Comparison of ENCODE assay signal across 24 cellular contexts in the genomic region with DNA sequence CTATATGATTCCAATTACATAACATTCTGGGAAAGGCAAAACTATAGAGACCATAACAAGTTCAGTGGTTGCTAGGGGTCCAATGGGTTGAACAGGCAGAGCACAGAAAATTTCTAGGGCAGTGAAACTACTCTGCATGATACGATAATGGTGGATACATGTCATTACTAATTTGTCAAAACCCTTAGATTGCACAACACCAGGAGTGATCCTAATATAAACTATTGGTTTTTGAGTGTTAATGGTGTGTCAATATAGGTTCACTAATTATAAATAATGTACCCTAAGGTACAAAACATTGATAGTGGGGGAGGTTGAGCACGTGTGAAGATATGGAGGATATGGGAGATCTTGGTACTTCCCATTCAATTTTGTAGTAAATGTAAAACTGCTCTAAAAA. TPM values are rescaled to one million over a fixed set of nuclear protein-coding genes. Genes with fewer than 3 reads are reported as not detected.
DNase-seq lines count a peak whose midpoint lies in the region; ATAC-seq and TF ChIP-seq lines count a peak whose summit lies in the region.
"Had no signal": no experiment of that assay in that cellular context is flagged by ENCODE, and none has a peak within 500 bp of the region (broad histone marks: within the 10 kb centered on the region; RNA-seq: fewer than 3 reads in every experiment).

No MANE protein-coding gene starts in this region.

- H3K36me3 ChIP-seq in heart left ventricle (peaks cover 0 to 39% (median 4%) of the 10 kb centered on the region in 9 donors), psoas muscle (ENCODE audit: insufficient read depth in 1 of 2, low read depth in 1 of 2) (no peaks in the 10 kb centered on the region)
- H3K36me3 ChIP-seq: BE2C had no signal

- peak overlapping the region in 7 of 12 donors; percentile 15 to 79 (median 59) for H3K27ac ChIP-seq in heart left ventricle
- peak overlapping the region; percentile 86 for H3K27ac ChIP-seq in psoas muscle
- H3K27ac ChIP-seq: A549; BLaER1 treated with 17β-estradiol and CSF1 and Interleukin-3, amounts not matched to agents 10 nM and 100 nM had no signal

- WGBS in heart left ventricle, 4 donors: 83 to 93% (median 90%) methylated on average over 2 of the region's 2 CpGs
- WGBS in psoas muscle, 3 donors: 72 to 96% (median 87%) methylated on average over 2 of the region's 2 CpGs

- H3K27me3 Mint-ChIP-seq in stimulated activated naive CD8-positive, alpha-beta T cell treated with anti-CD3 and anti-CD28 coated beads, Interleukin-15, amount 100 ng/mL, for 72 hours: no peaks in the 10 kb centered on the region
- H3K27me3 Mint-ChIP-seq: CD4-positive, alpha-beta T cell; CD8-positive, alpha-beta memory T cell had no signal

- peaks cover 12% of the 10 kb centered on the region for H3K4me1 Mint-ChIP-seq in stimulated activated naive CD8-positive, alpha-beta T cell treated with anti-CD3 and anti-CD28 coated beads, Interleukin-15, amount 100 ng/mL, for 72 hours
- H3K4me1 Mint-ChIP-seq: CD14-positive monocyte, GM23338, H9 had no signal

- TF ChIP-seq CTCF in heart left ventricle (IDR thresholded peaks at IDR 0.05): no peak
- TF ChIP-seq CTCF in psoas muscle (IDR thresholded peaks at IDR 0.05): no peak

- intact Hi-C loops in heart left ventricle (cut with DNase I): loop anchor here in 7 of 10 donors (2.0 to 10.0 kb wide), 4 partner anchors 131 to 218 kb away; no protein-coding TSS in a partner anchor
- intact Hi-C loops in left ventricle myocardium superior (cut with micrococcal nuclease): loop anchor here (10.0 kb wide), 1 partner anchor 131 kb away; no protein-coding TSS in a partner anchor
- intact Hi-C loops in psoas muscle (cut with DNase I): loop anchor here (5.0 kb wide), 2 partner anchors 47 to 218 kb away; no protein-coding TSS in a partner anchor

- H3K27me3 ChIP-seq in heart left ventricle (no peaks in the 10 kb centered on the region), psoas muscle (ENCODE audit: insufficient read depth in 3 of 3, low read length in 2 of 3) (no peaks in the 10 kb centered on the region)
- H3K27me3 ChIP-seq: BE2C; BLaER1 treated with 17β-estradiol and CSF1 and Interleukin-3, amounts not matched to agents 10 nM and 100 nM had no signal

- peak overlapping the region; percentile 64 to 66 for H3K27ac Mint-ChIP-seq in stimulated activated naive CD8-positive, alpha-beta T cell treated with anti-CD3 and anti-CD28 coated beads, Interleukin-15, amount 100 ng/mL, for 72 hours
- H3K27ac Mint-ChIP-seq: GM23338 had no signal

- H3K9me3 Mint-ChIP-seq in stimulated activated naive CD8-positive, alpha-beta T cell treated with anti-CD3 and anti-CD28 coated beads, Interleukin-15, amount 100 ng/mL, for 72 hours: peaks cover 6 to 12% of the 10 kb centered on the region in 2 donors
- H3K9me3 Mint-ChIP-seq: CD4-positive, alpha-beta T cell had no signal

- H3K4me3 ChIP-seq in heart left ventricle (no peak overlapping the region), psoas muscle (no peak overlapping the region)
- H3K4me3 ChIP-seq: A549; BLaER1 treated with 17β-estradiol and CSF1 and Interleukin-3, amounts not matched to agents 10 nM and 100 nM; GM12878; GM23338 had no signal

- no peak for DNase-seq in heart left ventricle
- no peak for DNase-seq in left ventricle myocardium superior
- DNase-seq in stimulated activated naive CD8-positive, alpha-beta T cell treated with anti-CD3 and anti-CD28 coated beads, Interleukin-15, amount 100 ng/mL, for 72 hours: no peak
- no peak for DNase-seq in stimulated activated naive CD8-positive, alpha-beta T cell treated with anti-CD3 and anti-CD28 coated beads, Interleukin-15, Interleukin-2, amounts not matched to agents 100 U/mL and 50 U/mL, for 24 hours
- no peak for DNase-seq in psoas muscle
- DNase-seq: 8988T; ACHN; AML-193; BE2C; CD4-positive, alpha-beta T cell; CD8-positive, alpha-beta memory T cell; DMS 273 treated with DMSO at 0.1 percent for 48 hours; DMS79; EL; GDM1; H9 had no signal

- ATAC-seq in heart left ventricle (no peak), left ventricle myocardium superior (no peak), psoas muscle (peak in 2 of 4 donors; percentile 20 to 38), HG02938 (IDR thresholded peaks at IDR 0.05; ENCODE audit: unreplicated experiment) (no peak), GM18505 (IDR thresholded peaks at IDR 0.05; ENCODE audit: unreplicated experiment) (no peak)
- no peak for ATAC-seq in stimulated activated naive CD8-positive, alpha-beta T cell treated with anti-CD3 and anti-CD28 coated beads, Interleukin-15, amount 100 ng/mL, for 72 hours
- no peak for ATAC-seq in stimulated activated naive CD8-positive, alpha-beta T cell treated with anti-CD3 and anti-CD28 coated beads, Interleukin-15, Interleukin-2, amounts not matched to agents 100 U/mL and 50 U/mL, for 24 hours
- ATAC-seq: A549, GM12878, GM23338, HCT116 had no signal

- peaks cover 0 to 24% (median 7%) of the 10 kb centered on the region in 12 donors for H3K4me1 ChIP-seq in heart left ventricle
- peaks cover 45% of the 10 kb centered on the region for H3K4me1 ChIP-seq in psoas muscle
- H3K4me1 ChIP-seq: A549; BE2C; BLaER1 treated with 17β-estradiol and CSF1 and Interleukin-3, amounts not matched to agents 10 nM and 100 nM had no signal

- H3K4me3 Mint-ChIP-seq in stimulated activated naive CD8-positive, alpha-beta T cell treated with anti-CD3 and anti-CD28 coated beads, Interleukin-15, amount 100 ng/mL, for 72 hours: no peak overlapping the region
- H3K4me3 Mint-ChIP-seq: CD14-positive monocyte; CD4-positive, alpha-beta T cell; CD8-positive, alpha-beta memory T cell; GM23338; H9 had no signal

- TF ChIP-seq POLR2A in heart left ventricle (IDR thresholded peaks at IDR 0.05) (no peak), GM18505 (IDR thresholded peaks at IDR 0.05; ENCODE audit: borderline replicate concordance, extremely low read depth, insufficient read depth, insufficient read length) (no peak)

- H3K9me3 ChIP-seq in heart left ventricle: peaks cover 0 to 15% (median 0%) of the 10 kb centered on the region in 12 donors
- H3K9me3 ChIP-seq in psoas muscle: no peaks in the 10 kb centered on the region
- H3K9me3 ChIP-seq: A549; BE2C; BLaER1 treated with 17β-estradiol and CSF1 and Interleukin-3, amounts not matched to agents 10 nM and 100 nM had no signal

RNA-seq across cellular contexts. Expression of a gene that starts 42.4 kb away (rescaled TPM):
- total RNA-seq in heart left ventricle: 1,000 to 10,000 TPM; 1,105 to 3,015 (median 1,923) TPM
- polyA plus RNA-seq in heart left ventricle: 1,000 to 10,000 TPM in 1 of 2 donors, 100 to 1,000 TPM in 1; 974 to 1,338 TPM
- total RNA-seq in left ventricle myocardium superior: 2,753 TPM
- 100 to 1,000 TPM; 158 to 239 (median 211) TPM for total RNA-seq in psoas muscle
- polyA plus RNA-seq in psoas muscle: 100 to 1,000 TPM in 2 of 3 donors, 10 to 100 TPM in 1; 72.7 to 214 (median 115) TPM
- total RNA-seq: CD4-positive, alpha-beta T cell; CD8-positive, alpha-beta memory T cell; GM12878; GM23338; H9 had no signal
- polyA plus RNA-seq: A549 had no signal

Comparison
In these comparisons a context has a peak if more than half of its experiments do, and no peak if none do; other contexts are left out.
1. RNA of a gene that starts 42.4 kb away (total RNA-seq): 2,753 TPM in left ventricle myocardium superior (single experiment) and 1,105 to 3,015 TPM in heart left ventricle; 158 to 239 TPM in psoas muscle; every median in the first group is over 4 times any median in the second.